25 cellular contexts compared by ENCODE assay signal in genomic region chr11:63146586-63146985, GRCh38. TPM values are rescaled to one million over a fixed set of nuclear protein-coding genes. Genes with fewer than 3 reads are reported as not detected.
DNase-seq lines count a peak whose midpoint lies in the region; ATAC-seq lines count a peak whose summit lies in the region.
"Had no signal": no experiment of that assay in that cellular context is flagged by ENCODE, and none has a peak within 500 bp of the region (broad histone marks: within the 10 kb centered on the region; RNA-seq: fewer than 3 reads in every experiment).

No MANE protein-coding gene starts in this region.

- no peaks in the 10 kb centered on the region for H3K79me2 ChIP-seq in trophoblast cell (ENCODE audit: control insufficient read depth, insufficient read depth, low read length, poor library complexity)
- H3K79me2 ChIP-seq in GM23248 (ENCODE audit: insufficient read depth), result no peaks in the 10 kb centered on the region

- H3K9me2 ChIP-seq in GM23248 (ENCODE audit: insufficient read depth), result no peaks in the 10 kb centered on the region

- no peak overlapping the region for H2BK12ac ChIP-seq in trophoblast cell (ENCODE audit: low read length)

- no peak overlapping the region for H2AK5ac ChIP-seq in trophoblast cell (ENCODE audit: low read length)

- no peak overlapping the region for H4K12ac ChIP-seq in trophoblast cell (ENCODE audit: low read depth, low read length)

- H3K14ac ChIP-seq in trophoblast cell (ENCODE audit: low read length), result no peak overlapping the region

- no peaks in the 10 kb centered on the region for H3K36me3 ChIP-seq in trophoblast cell (ENCODE audit: control insufficient read depth in 1 of 2, insufficient read depth in 2 of 2, low read length in 2 of 2)
- H3K36me3 ChIP-seq in GM23248 (ENCODE audit: low read depth), result no peaks in the 10 kb centered on the region
- H3K36me3 ChIP-seq: BE2C; BLaER1 treated with 17β-estradiol and CSF1 and Interleukin-3, amounts not matched to agents 10 nM and 100 nM had no signal

- no peaks in the 10 kb centered on the region for H4K20me1 ChIP-seq in GM23248 (ENCODE audit: insufficient read depth)
- H4K20me1 ChIP-seq: BLaER1 treated with 17β-estradiol and CSF1 and Interleukin-3, amounts not matched to agents 10 nM and 100 nM had no signal

- H2BK5ac ChIP-seq in trophoblast cell (ENCODE audit: low read depth, low read length, poor library complexity), result no peak overlapping the region

- H3K9me3 ChIP-seq in trophoblast cell (ENCODE audit: insufficient read depth, low read depth, low read length) (no peaks in the 10 kb centered on the region), GM23248 (ENCODE audit: low read depth) (no peaks in the 10 kb centered on the region)
- H3K9me3 ChIP-seq: BE2C; BLaER1 treated with 17β-estradiol and CSF1 and Interleukin-3, amounts not matched to agents 10 nM and 100 nM had no signal

- H3K27ac ChIP-seq in trophoblast cell (ENCODE audit: low read depth, low read length) (no peak overlapping the region), GM23248 (no peak overlapping the region)
- H3K27ac ChIP-seq: BLaER1 treated with 17β-estradiol and CSF1 and Interleukin-3, amounts not matched to agents 10 nM and 100 nM had no signal

- no peaks in the 10 kb centered on the region for H3K4me1 ChIP-seq in trophoblast cell (ENCODE audit: control insufficient read depth in 1 of 2, insufficient read depth in 2 of 2, low read length in 2 of 2)
- no peaks in the 10 kb centered on the region for H3K4me1 ChIP-seq in GM23248 (ENCODE audit: insufficient read depth)
- H3K4me1 ChIP-seq: BE2C; BLaER1 treated with 17β-estradiol and CSF1 and Interleukin-3, amounts not matched to agents 10 nM and 100 nM had no signal

- DNase-seq in ELR (ENCODE audit: low read depth), result peak; percentile 71
- DNase-seq in RKO (ENCODE audit: low spot score), result peak; percentile 7
- peak; percentile 43 for DNase-seq in dermis blood vessel endothelial cell
- DNase-seq in iris pigment epithelial cell (ENCODE audit: low read depth), result peak; percentile 17
- DNase-seq in HUDEP-2 (lab: John Stamatoyannopoulos, UW; ENCODE audit: unreplicated experiment in 76 of 76), result no peak
- DNase-seq in trophoblast cell, result no peak
- DNase-seq in GM23248, result no peak
- DNase-seq: ACHN; AML-193; BE2C; CD4-positive, alpha-beta T cell; CD8-positive, alpha-beta memory T cell; DMS 273 treated with DMSO at 0.1 percent for 48 hours; DMS79; EL; GF-D8; H9; HFFc6 had no signal

- no peaks in the 10 kb centered on the region for H3F3A ChIP-seq in GM23248 (ENCODE audit: insufficient read depth)

- no peak overlapping the region for H3K4me3 ChIP-seq in trophoblast cell (ENCODE audit: low read depth, low read length)
- no peak overlapping the region for H3K4me3 ChIP-seq in GM23248
- H3K4me3 ChIP-seq: BLaER1 treated with 17β-estradiol and CSF1 and Interleukin-3, amounts not matched to agents 10 nM and 100 nM; GM23338 had no signal

- no peak overlapping the region for H3K4ac ChIP-seq in trophoblast cell (ENCODE audit: low read depth, low read length)

- no peaks in the 10 kb centered on the region for H3K27me3 ChIP-seq in trophoblast cell (ENCODE audit: insufficient read depth, low read length)
- H3K27me3 ChIP-seq in GM23248 (replicated peaks; ENCODE audit: insufficient read depth), result no peaks in the 10 kb centered on the region
- H3K27me3 ChIP-seq: BE2C; BLaER1 treated with 17β-estradiol and CSF1 and Interleukin-3, amounts not matched to agents 10 nM and 100 nM had no signal

- H3K79me1 ChIP-seq in trophoblast cell (ENCODE audit: low read length), result no peaks in the 10 kb centered on the region

- H2BK120ac ChIP-seq in trophoblast cell (ENCODE audit: insufficient read depth, low read length, poor library complexity), result no peak overlapping the region

- no peak for ATAC-seq in GM19452 (IDR thresholded peaks at IDR 0.05; ENCODE audit: unreplicated experiment)
- ATAC-seq: GM23338 had no signal

- WGBS in trophoblast cell (ENCODE audit: extremely low coverage, insufficient coverage, insufficient read length), result no CpG with 5 or more reads among the region's 2 CpGs
- 17 to 23% methylated on average over 2 of the region's 2 CpGs for WGBS in GM23248 (ENCODE audit: low coverage in 1 of 2, low lambda C conversion rate in 2 of 2, missing lambda C conversion rate in 2 of 2), 2 experiments

- no peak overlapping the region for H4K91ac ChIP-seq in trophoblast cell (ENCODE audit: low read depth, low read length)

- no peak overlapping the region for H3K18ac ChIP-seq in trophoblast cell (ENCODE audit: low read length)

- H3K4me2 ChIP-seq in trophoblast cell (ENCODE audit: low read length), result no peak overlapping the region
- H3K4me2 ChIP-seq in GM23248 (ENCODE audit: unreplicated experiment), result no peak overlapping the region
- H3K4me2 ChIP-seq: BLaER1 treated with 17β-estradiol and CSF1 and Interleukin-3, amounts not matched to agents 10 nM and 100 nM; GM23338 had no signal

- no peak overlapping the region for H3K9ac ChIP-seq in trophoblast cell (ENCODE audit: low read length)
- H3K9ac ChIP-seq in GM23248, result no peak overlapping the region
- H3K9ac ChIP-seq: BLaER1 treated with 17β-estradiol and CSF1 and Interleukin-3, amounts not matched to agents 10 nM and 100 nM had no signal

- H4K8ac ChIP-seq in trophoblast cell (ENCODE audit: low read depth, low read length), result no peak overlapping the region

- in situ Hi-C loops in GM23248 (cut with MboI), result no loop called here

- H2AFZ ChIP-seq in trophoblast cell (ENCODE audit: insufficient read depth, low read length, poor library complexity), result no peak overlapping the region
- H2AFZ ChIP-seq in GM23248, result no peak overlapping the region
- H2AFZ ChIP-seq: GM23338 had no signal

- H3K23ac ChIP-seq in trophoblast cell (ENCODE audit: low read length), result no peak overlapping the region

RNA-seq across cellular contexts. Expression of gene SLC22A24, which starts 2.6 kb away (rescaled TPM):
- not detected in 2 replicates for total RNA-seq in dermis blood vessel endothelial cell
- not detected in 2 replicates for polyA plus RNA-seq in trophoblast cell (2013)
- total RNA-seq in GM23248 (2014; rRNA removed; shearing (Covaris generic)), result not detected in 2 replicates
- polyA plus RNA-seq in GM23248 (2016; fragmentation: Nextera tagmentation; extraction: Ambion mirVana), result not detected in 2 replicates
- total RNA-seq: A172; CD4-positive, alpha-beta T cell; CD8-positive, alpha-beta memory T cell; G401; GM23338; H4; H9; HFFc6 had no signal
- polyA plus RNA-seq: CD14-positive monocyte; CD8-positive, alpha-beta memory T cell; GM23338 had no signal

Comparison
In these comparisons a context has a peak if more than half of its experiments do, and no peak if none do; other contexts are left out.
1. DNase-seq: peak in ELR (single experiment), RKO (single experiment), dermis blood vessel endothelial cell (single experiment) and iris pigment epithelial cell (single experiment); none in HUDEP-2 (0 of 76), trophoblast cell (0 of 2) and GM23248 (single experiment).